ENCODE assay signal across 22 cellular contexts in genomic region chr2:36369711-36370110, GRCh38. TPM values are rescaled to one million over a fixed set of nuclear protein-coding genes. Genes with fewer than 3 reads are reported as not detected.
DNase-seq lines count a peak whose midpoint lies in the region; ATAC-seq and TF ChIP-seq lines count a peak whose summit lies in the region.
"Had no signal": no experiment of that assay in that cellular context is flagged by ENCODE, and none has a peak within 500 bp of the region (broad histone marks: within the 10 kb centered on the region; RNA-seq: fewer than 3 reads in every experiment).

No MANE protein-coding gene starts in this region.

- BruUV-seq in HCT116 (replicated peaks; lab: Mats Ljungman, UMichigan) = no TSS peak

- in situ Hi-C loops in HAP-1 (cut with MboI; ENCODE audit: low sequenced_read_pairs) = no loop called here

- intact Hi-C loops in HCT116 (cut with micrococcal nuclease) (no loop called here), ascending aorta (cut with DNase I) (loop anchor here (5.0 kb wide), 1 partner anchor 33 kb away; no protein-coding TSS in a partner anchor)

- peak overlapping the region; percentile 87 for H3K4me2 ChIP-seq in HCT116 (ENCODE audit: low read length)

- no peaks in the 10 kb centered on the region for H3K36me3 ChIP-seq in HCT116 (ENCODE audit: control insufficient read depth in 1 of 2, insufficient read depth in 2 of 2, low read length in 2 of 2)
- peaks cover 0 to 4% of the 10 kb centered on the region in 2 donors for H3K36me3 ChIP-seq in ascending aorta
- peaks cover 0 to 4% (median 0%) of the 10 kb centered on the region in 5 donors for H3K36me3 ChIP-seq in subcutaneous abdominal adipose tissue (ENCODE audit: control insufficient read depth in 5 of 5, insufficient read depth in 5 of 5, low read length in 5 of 5)
- H3K36me3 ChIP-seq in HAP-1 (replicated peaks) = no peaks in the 10 kb centered on the region
- H3K36me3 ChIP-seq: neutrophil, uterus had no signal

- ATAC-seq in HCT116 (no peak), HG03521 (IDR thresholded peaks at IDR 0.05; ENCODE audit: unreplicated experiment) (no peak), GM18519 (IDR thresholded peaks at IDR 0.05; ENCODE audit: low FRiP score, unreplicated experiment) (no peak), GM19395 (IDR thresholded peaks at IDR 0.05; ENCODE audit: unreplicated experiment) (no peak)
- ATAC-seq: right cardiac atrium had no signal

- no peaks in the 10 kb centered on the region for H3K9me2 ChIP-seq in HCT116 (ENCODE audit: insufficient read depth)

- TF ChIP-seq RAD21 in HCT116 (IDR thresholded peaks at IDR 0.05; ENCODE audit: low read depth) = no peak

- H3K79me2 ChIP-seq in HCT116 (ENCODE audit: insufficient read depth, low read length) = peaks cover 100% of the 10 kb centered on the region

- no peak for DNase-seq in HCT116 (ENCODE audit: low read depth, low spot score)
- DNase-seq in ascending aorta (ENCODE audit: low spot score in 2 of 2) = no peak
- peak; percentile 47 to 61 for DNase-seq in lung microvascular endothelial cell (ENCODE audit: low read depth in 2 of 2)
- no peak for DNase-seq in HAP-1 (ENCODE audit: low spot score in 2 of 2)
- DNase-seq: activated CD4-positive, alpha-beta T cell treated with anti-CD3 and anti-CD28 coated beads for 1 hour; caudate nucleus; H9; hippocampal formation; islet precursor cell; midbrain; NCI-H1092 treated with DMSO at 0.1 percent for 48 hours; NCI-H2107; NCI-H748 treated with DMSO at 0.1 percent for 48 hours; right cardiac atrium; stimulated activated naive CD4-positive, alpha-beta T cell treated with Interleukin-2 at 50 U/mL for 16 hours; uterus had no signal

- POLR2A ChIA-PET in HCT116 (lab: Charles Lee) = no interaction called here

- H3K27ac ChIP-seq in HCT116 (ENCODE audit: low read depth, low read length) (no peak overlapping the region), ascending aorta (peak overlapping the region; percentile 13 to 42), subcutaneous abdominal adipose tissue (ENCODE audit: low read depth, low read length) (peak overlapping the region; percentile 94)
- H3K27ac ChIP-seq: neutrophil, SK-N-MC, uterus had no signal

- no peak for TF ChIP-seq POLR2A in HCT116 (IDR thresholded peaks at IDR 0.05; ENCODE audit: borderline replicate concordance, extremely low read depth, insufficient read depth, insufficient read length)

- H3K9ac ChIP-seq in HCT116 (ENCODE audit: low read length) = peak overlapping the region; percentile 49
- no peak overlapping the region for H3K9ac ChIP-seq in subcutaneous abdominal adipose tissue (ENCODE audit: low read length in 5 of 5)

- no peak overlapping the region for H2AFZ ChIP-seq in HCT116 (ENCODE audit: low read depth, low read length, poor library complexity, severe bottlenecking)

- TF ChIP-seq CTCF in HCT116 (IDR thresholded peaks at IDR 0.05 in 2 of 3, conservative IDR thresholded peaks at IDR 0.05 in 1 of 3; ENCODE audit: borderline replicate concordance in 1 of 3, insufficient read depth in 1 of 3, low read depth in 2 of 3, low read length in 2 of 3) (no peak), ascending aorta (IDR thresholded peaks at IDR 0.05) (no peak)

- RAD21 ChIA-PET in HCT116 (lab: Charles Lee; ENCODE audit: low non-redundant PET in 1 of 2, low total read pairs in 2 of 2, uncharacterized antibody in 2 of 2, unreplicated experiment in 2 of 2) = no interaction called here

- H3K27me3 ChIP-seq in HCT116 (ENCODE audit: insufficient read depth, low read length) = no peaks in the 10 kb centered on the region
- no peaks in the 10 kb centered on the region for H3K27me3 ChIP-seq in ascending aorta
- H3K27me3 ChIP-seq in subcutaneous abdominal adipose tissue (ENCODE audit: control insufficient read depth in 5 of 5, insufficient read depth in 4 of 5, low read length in 5 of 5) = no peaks in the 10 kb centered on the region
- H3K27me3 ChIP-seq in HAP-1 (ENCODE audit: low read depth) = no peaks in the 10 kb centered on the region
- H3K27me3 ChIP-seq: uterus had no signal

- H3K4me3 ChIP-seq in HCT116 (replicated peaks in 1 of 2; ENCODE audit: low read depth in 1 of 2, low read length in 2 of 2) (no peak overlapping the region), ascending aorta (no peak overlapping the region), subcutaneous abdominal adipose tissue (ENCODE audit: low read depth in 1 of 5, low read length in 5 of 5) (no peak overlapping the region), HAP-1 (no peak overlapping the region)
- H3K4me3 ChIP-seq: SK-N-MC, uterus had no signal

- no peaks in the 10 kb centered on the region for H4K20me1 ChIP-seq in HCT116 (ENCODE audit: insufficient read depth)

- H3K9me3 ChIP-seq in HCT116 (ENCODE audit: control insufficient read depth in 1 of 2, insufficient read depth in 1 of 2, low read depth in 1 of 2, low read length in 2 of 2) = no peaks in the 10 kb centered on the region
- H3K9me3 ChIP-seq in ascending aorta = no peaks in the 10 kb centered on the region
- H3K9me3 ChIP-seq in subcutaneous abdominal adipose tissue (ENCODE audit: control insufficient read depth in 5 of 5, low read length in 5 of 5) = no peaks in the 10 kb centered on the region
- no peaks in the 10 kb centered on the region for H3K9me3 ChIP-seq in HAP-1
- H3K9me3 ChIP-seq: neutrophil, uterus had no signal

- CTCF ChIA-PET in HCT116 (lab: Charles Lee) = interaction anchor here (1.6 kb wide), 1 partner anchor 90 kb away, joined by 7 read pairs; no protein-coding TSS in a partner anchor

- H3K4me1 ChIP-seq in HCT116 (ENCODE audit: control insufficient read depth in 1 of 2, insufficient read depth in 2 of 2, low read length in 2 of 2) = peaks cover 75 to 95% of the 10 kb centered on the region in 2 experiments
- H3K4me1 ChIP-seq in ascending aorta = peaks cover 23 to 80% of the 10 kb centered on the region in 2 donors
- peaks cover 8 to 95% (median 85%) of the 10 kb centered on the region in 5 donors for H3K4me1 ChIP-seq in subcutaneous abdominal adipose tissue (ENCODE audit: control insufficient read depth in 5 of 5, insufficient read depth in 5 of 5, low read length in 5 of 5)
- peaks cover 72% of the 10 kb centered on the region for H3K4me1 ChIP-seq in HAP-1

TF ChIP-seq in HCT116, 20 proteins besides CTCF, POLR2A, EP300 and RAD21:
- TF ChIP-seq SRF (IDR thresholded peaks at IDR 0.05; ENCODE audit: low read depth) (no peak), SIN3A (IDR thresholded peaks at IDR 0.05; ENCODE audit: low read depth) (no peak), EZH2 (IDR thresholded peaks at IDR 0.05) (no peak), ZNF274 (IDR thresholded peaks at IDR 0.05; ENCODE audit: low read depth, low read length) (no peak), EGR1 (IDR thresholded peaks at IDR 0.05; ENCODE audit: low read depth) (no peak), SP1 (IDR thresholded peaks at IDR 0.05; ENCODE audit: low read depth) (no peak), FOSL1 (IDR thresholded peaks at IDR 0.05; ENCODE audit: low read depth) (no peak), ATF3 (IDR thresholded peaks at IDR 0.05) (no peak), TCF7L2 (IDR thresholded peaks at IDR 0.05; ENCODE audit: borderline replicate concordance, extremely low read depth, insufficient read depth, insufficient read length) (no peak), CEBPB (IDR thresholded peaks at IDR 0.05; ENCODE audit: low read depth) (no peak)
- TF ChIP-seq, protein P1, sequence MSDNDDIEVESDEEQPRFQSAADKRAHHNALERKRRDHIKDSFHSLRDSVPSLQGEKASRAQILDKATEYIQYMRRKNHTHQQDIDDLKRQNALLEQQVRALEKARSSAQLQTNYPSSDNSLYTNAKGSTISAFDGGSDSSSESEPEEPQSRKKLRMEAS (IDR thresholded peaks at IDR 0.05) = no peak

RNA-seq across cellular contexts. Expression of gene CRIM1, which starts 14.1 kb away (rescaled TPM):
- total RNA-seq in HCT116 (2021; ENCODE audit: unreplicated experiment) (27.2 TPM), ascending aorta (273 TPM), lung microvascular endothelial cell (420 and 583 TPM in 2 replicates)
- polyA plus RNA-seq in HCT116 (2012) = 11.8 and 12.1 TPM in 2 replicates

Comparison
In these comparisons a context has a peak if more than half of its experiments do, and no peak if none do; other contexts are left out.
1. DNase-seq: peak in lung microvascular endothelial cell (2 of 2); none in HCT116 (single experiment), ascending aorta (0 of 2) and HAP-1 (0 of 2).